Comparison of ENCODE assay signal across 16 cellular contexts in genomic region chr2:46655551-46656436, GRCh38. TPM values are rescaled to one million over a fixed set of nuclear protein-coding genes. Genes with fewer than 3 reads are reported as not detected.
A peak's percentile ranks its signal among the peaks of the same experiment; 100 is the strongest.
DNase-seq lines count a peak whose midpoint lies in the region; ATAC-seq, FAIRE-seq and TF ChIP-seq lines count a peak whose summit lies in the region.
"Had no signal": no experiment of that assay in that cellular context is flagged by ENCODE, and none has a peak within 500 bp of the region (broad histone marks: within the 10 kb centered on the region; RNA-seq: fewer than 3 reads in every experiment).

No MANE protein-coding gene starts in this region.

- WGBS in body of pancreas, 2 donors: 55 to 59% methylated on average over 7 of the region's 7 CpGs

- dilution Hi-C loops in keratinocyte (cut with MboI; ENCODE audit: extremely low pct_ligation_motif_present, low sequenced_read_pairs): no loop called here

- peak; percentile 90 for DNase-seq in GM04503 (ENCODE audit: low read depth)
- DNase-seq in body of pancreas: peak in 1 of 4 donors; percentile 21
- DNase-seq in keratinocyte (ENCODE audit: low read depth, low spot score): no peak
- peak; percentile 49 for DNase-seq in skeletal muscle cell (ENCODE audit: low read depth)
- no peak for DNase-seq in GOT3 (lab: John Stamatoyannopoulos, UW)
- no peak for DNase-seq in cerebellum (ENCODE audit: low spot score)
- DNase-seq: activated effector memory CD4-positive, alpha-beta T cell treated with Interleukin-2 at 50 U/mL for 16 hours; CD8-positive, alpha-beta T cell; foreskin keratinocyte; Kasumi-1; occipital lobe; stimulated activated CD4-positive, alpha-beta T cell treated with anti-CD3 and anti-CD28 coated beads, Interleukin-4, amount 100 ng/mL, for 1 hour; stimulated activated naive CD4-positive, alpha-beta T cell treated with Interleukin-2 at 50 U/mL for 16 hours; T-helper 17 cell had no signal

- H3K4me3 ChIP-seq in body of pancreas (no peak overlapping the region), keratinocyte (ENCODE audit: control insufficient read depth in 2 of 3, extremely low read depth in 1 of 3, insufficient read depth in 2 of 3, low read depth in 1 of 3, low read length in 3 of 3) (no peak overlapping the region), skeletal muscle cell (ENCODE audit: low read depth, low read length) (no peak overlapping the region)

- intact Hi-C loops in body of pancreas (cut with DNase I): no loop called here

- no peaks in the 10 kb centered on the region for H3K36me3 ChIP-seq in body of pancreas (replicated peaks in 1 of 2; ENCODE audit: insufficient read depth in 1 of 2, low read depth in 2 of 2)
- no peaks in the 10 kb centered on the region for H3K36me3 ChIP-seq in keratinocyte (ENCODE audit: control insufficient read depth in 2 of 2, extremely low read depth in 1 of 2, insufficient read depth in 2 of 2, low read length in 2 of 2)

- no peaks in the 10 kb centered on the region for H3K9me3 ChIP-seq in body of pancreas
- H3K9me3 ChIP-seq in keratinocyte (ENCODE audit: control insufficient read depth, low read depth, low read length): no peaks in the 10 kb centered on the region

- H2AFZ ChIP-seq in keratinocyte (ENCODE audit: control insufficient read depth, low read length): no peak overlapping the region

- ATAC-seq in body of pancreas: peak; percentile 19
- no peak for ATAC-seq in GM18519 (IDR thresholded peaks at IDR 0.05; ENCODE audit: low FRiP score, unreplicated experiment)
- ATAC-seq in GM21786 (IDR thresholded peaks at IDR 0.05; ENCODE audit: unreplicated experiment): no peak
- ATAC-seq: CD8-positive, alpha-beta T cell; foreskin keratinocyte; T-helper 17 cell had no signal

- H3K27me3 ChIP-seq in body of pancreas: no peaks in the 10 kb centered on the region
- peaks cover 25% of the 10 kb centered on the region for H3K27me3 ChIP-seq in keratinocyte (ENCODE audit: control insufficient read depth, extremely low read depth, insufficient read depth, low read length)

- FAIRE-seq in keratinocyte (lab: Jason Lieb, UNC): peak; percentile 9

- H3K9ac ChIP-seq in keratinocyte (ENCODE audit: control insufficient read depth, extremely low read depth, insufficient read depth, low read length): no peak overlapping the region

- TF ChIP-seq CTCF in body of pancreas (IDR thresholded peaks at IDR 0.05) (no peak), keratinocyte (optimal IDR thresholded peaks at IDR 0.05 in 1 of 3, IDR thresholded peaks at IDR 0.05 in 1 of 3, conservative IDR thresholded peaks at IDR 0.05 in 1 of 3; ENCODE audit: extremely low read depth in 1 of 3, insufficient read depth in 2 of 3, low read length in 3 of 3) (no peak)

- no peaks in the 10 kb centered on the region for H3K79me2 ChIP-seq in keratinocyte (ENCODE audit: control insufficient read depth, insufficient read depth, low read length)

- H4K20me1 ChIP-seq in keratinocyte (ENCODE audit: control insufficient read depth, extremely low read depth, insufficient read depth, low read length): no peaks in the 10 kb centered on the region

- no peaks in the 10 kb centered on the region for H3K9me1 ChIP-seq in keratinocyte (ENCODE audit: control insufficient read depth, extremely low read depth, insufficient read depth, low read length)

- H3K4me2 ChIP-seq in keratinocyte (ENCODE audit: control insufficient read depth, extremely low read depth, insufficient read depth, low read depth, low read length): no peak overlapping the region

- peaks cover 4% of the 10 kb centered on the region for H3K4me1 ChIP-seq in body of pancreas
- peaks cover 6% of the 10 kb centered on the region for H3K4me1 ChIP-seq in keratinocyte (ENCODE audit: control insufficient read depth, extremely low read depth, insufficient read depth, low read length)

- H3K27ac ChIP-seq in body of pancreas (no peak overlapping the region), keratinocyte (ENCODE audit: control insufficient read depth, insufficient read depth, low read length) (no peak overlapping the region)
- H3K27ac ChIP-seq: foreskin keratinocyte had no signal

- TF ChIP-seq POLR2A in body of pancreas (IDR thresholded peaks at IDR 0.05): no peak

RNA-seq across cellular contexts. Expression of gene CRIPT, which starts 38.8 kb away (rescaled TPM):
- total RNA-seq in body of pancreas (1 to 10 TPM; 5.3 to 8.6 TPM), cerebellum (20.1 TPM)
- polyA plus RNA-seq in keratinocyte: 3.9 to 7.6 TPM (median 4.6 TPM) in 3 replicates
- polyA plus RNA-seq in keratinocyte (2011; ENCODE audit: low read depth): 4.5 TPM
- polyA plus RNA-seq in keratinocyte (2011; cell fraction: cytosol; rRNA removed): 4.2 and 8.2 TPM in 2 replicates
- polyA plus RNA-seq in keratinocyte (2011; cell fraction: nucleus; rRNA removed): 1.6 and 3.5 TPM in 2 replicates
- 5.4 and 12.2 TPM in 2 replicates for polyA plus RNA-seq in keratinocyte (2012; ENCODE audit: low replicate concordance)
- polyA minus RNA-seq in keratinocyte: 1.2 to 5.4 TPM (median 2.5 TPM) in 3 replicates
- 4.6 TPM for polyA minus RNA-seq in keratinocyte (2011; cell fraction: cytosol; rRNA and poly(A)+ RNA removed)
- 1.1 and 3.4 TPM in 2 replicates for polyA minus RNA-seq in keratinocyte (2011; cell fraction: nucleus; rRNA and poly(A)+ RNA removed)

RNA-seq across cellular contexts. Expression of gene PIGF, which starts 39.0 kb away (rescaled TPM):
- total RNA-seq in body of pancreas: 10 to 100 TPM; 11.4 to 11.5 TPM
- 25.7 to 56.3 TPM (median 52.7 TPM) in 3 replicates for polyA plus RNA-seq in keratinocyte
- polyA plus RNA-seq in keratinocyte (2011; ENCODE audit: low read depth): 11.8 TPM
- polyA plus RNA-seq in keratinocyte (2011; cell fraction: cytosol; rRNA removed): 20.8 and 37.8 TPM in 2 replicates
- polyA plus RNA-seq in keratinocyte (2011; cell fraction: nucleus; rRNA removed): 32.3 and 43.7 TPM in 2 replicates
- 22.4 and 26.8 TPM in 2 replicates for polyA plus RNA-seq in keratinocyte (2012; ENCODE audit: low replicate concordance)
- 8.7 to 29.4 TPM (median 19.3 TPM) in 3 replicates for polyA minus RNA-seq in keratinocyte
- polyA minus RNA-seq in keratinocyte (2011; cell fraction: cytosol; rRNA and poly(A)+ RNA removed): 10.9 TPM
- polyA minus RNA-seq in keratinocyte (2011; cell fraction: nucleus; rRNA and poly(A)+ RNA removed): 15.4 and 28.5 TPM in 2 replicates
- total RNA-seq in cerebellum: 29.9 TPM

RNA-seq across cellular contexts. Expression of gene SOCS5, which starts 43.3 kb away (rescaled TPM):
- total RNA-seq in body of pancreas (10 to 100 TPM; 11.5 to 17.9 TPM), cerebellum (33.7 TPM)
- 6.8 to 11.1 TPM (median 8.3 TPM) in 3 replicates for polyA plus RNA-seq in keratinocyte
- 7.2 TPM for polyA plus RNA-seq in keratinocyte (2011; ENCODE audit: low read depth)
- polyA plus RNA-seq in keratinocyte (2011; cell fraction: cytosol; rRNA removed): 4.8 and 9.1 TPM in 2 replicates
- 8.8 and 10.6 TPM in 2 replicates for polyA plus RNA-seq in keratinocyte (2011; cell fraction: nucleus; rRNA removed)
- 5.8 and 7.5 TPM in 2 replicates for polyA plus RNA-seq in keratinocyte (2012; ENCODE audit: low replicate concordance)
- polyA minus RNA-seq in keratinocyte: 6.2 to 17.9 TPM (median 11.2 TPM) in 3 replicates
- polyA minus RNA-seq in keratinocyte (2011; cell fraction: cytosol; rRNA and poly(A)+ RNA removed): 7.3 TPM
- polyA minus RNA-seq in keratinocyte (2011; cell fraction: nucleus; rRNA and poly(A)+ RNA removed): 7.5 and 12.9 TPM in 2 replicates

Comparison
In these comparisons a context has a peak if more than half of its experiments do, and no peak if none do; other contexts are left out.
1. DNase-seq: peak in GM04503 (single experiment) and skeletal muscle cell (single experiment); none in keratinocyte (single experiment), GOT3 (single experiment) and cerebellum (single experiment).